In the genomic region with DNA sequence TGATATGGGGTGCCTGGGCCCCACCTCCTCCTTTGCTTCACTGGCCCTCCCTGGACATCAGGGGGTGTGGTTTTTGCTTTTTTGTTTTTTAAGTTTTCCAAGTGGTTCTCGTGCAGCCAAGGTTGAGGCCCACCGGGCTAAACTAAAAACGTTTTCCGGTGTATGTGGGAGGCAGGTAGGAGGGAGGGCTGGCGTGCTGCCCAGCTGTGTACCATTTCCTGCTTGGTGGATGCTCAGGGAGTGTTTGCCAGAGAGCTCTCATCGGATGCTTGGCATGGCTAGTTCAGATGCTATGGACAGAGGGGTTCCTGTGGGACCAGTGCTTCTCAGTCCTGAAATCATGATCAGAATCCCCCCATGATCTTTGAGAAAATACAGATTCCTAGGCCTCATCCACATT, we compare ENCODE assay signal across 18 cellular contexts.
DNase-seq lines count a peak whose midpoint lies in the region; ATAC-seq and TF ChIP-seq lines count a peak whose summit lies in the region.
"Had no signal": no experiment of that assay in that cellular context is flagged by ENCODE, and none has a peak within 500 bp of the region (broad histone marks: within the 10 kb centered on the region; RNA-seq: fewer than 3 reads in every experiment).

No MANE protein-coding gene starts in this region.

- peaks cover 3 to 19% (median 13%) of the 10 kb centered on the region in 4 donors for H3K4me1 ChIP-seq in upper lobe of left lung
- H3K4me1 ChIP-seq: pancreas had no signal

- H3K27me3 Mint-ChIP-seq in stimulated activated naive CD8-positive, alpha-beta T cell treated with anti-CD3 and anti-CD28 coated beads, Interleukin-15, amount 100 ng/mL, for 72 hours = no peaks in the 10 kb centered on the region
- H3K27me3 Mint-ChIP-seq: stimulated activated naive CD8-positive, alpha-beta T cell treated with anti-CD3 and anti-CD28 coated beads, Interleukin-15, Interleukin-2, amounts not matched to agents 100 ng/mL and 50 ng/mL, for 24 hours had no signal

- no peak overlapping the region for H3K4me3 Mint-ChIP-seq in stimulated activated naive CD8-positive, alpha-beta T cell treated with anti-CD3 and anti-CD28 coated beads, Interleukin-15, amount 100 ng/mL, for 72 hours
- H3K4me3 Mint-ChIP-seq: stimulated activated naive CD8-positive, alpha-beta T cell treated with anti-CD3 and anti-CD28 coated beads, Interleukin-15, Interleukin-2, amounts not matched to agents 100 ng/mL and 50 ng/mL, for 24 hours; T-helper 2 cell treated with Interferon-gamma antibody and Interleukin-4, amounts not matched to agents 5 μg/mL and 100 μg/mL, for 36 hours had no signal

- H3K27me3 ChIP-seq in upper lobe of left lung = no peaks in the 10 kb centered on the region
- H3K27me3 ChIP-seq: cardiac muscle cell, pancreas had no signal

- H3K4me1 Mint-ChIP-seq in stimulated activated naive CD8-positive, alpha-beta T cell treated with anti-CD3 and anti-CD28 coated beads, Interleukin-15, amount 100 ng/mL, for 72 hours = peaks cover 37% of the 10 kb centered on the region

- H3K27ac Mint-ChIP-seq in stimulated activated naive CD8-positive, alpha-beta T cell treated with anti-CD3 and anti-CD28 coated beads, Interleukin-15, amount 100 ng/mL, for 72 hours = peak overlapping the region in 1 of 2 donors; percentile 94
- H3K27ac Mint-ChIP-seq: activated naive CD4-positive, alpha-beta T cell treated with anti-CD3 and anti-CD28 coated beads, Interleukin-2, amount 50 U/mL, for 72 hours; stimulated activated naive CD8-positive, alpha-beta T cell treated with anti-CD3 and anti-CD28 coated beads, Interleukin-15, Interleukin-2, amounts not matched to agents 100 ng/mL and 50 ng/mL, for 24 hours; T-helper 2 cell treated with Interferon-gamma antibody and Interleukin-4, amounts not matched to agents 5 μg/mL and 100 μg/mL, for 36 hours had no signal

- H3K4me3 ChIP-seq in upper lobe of left lung = no peak overlapping the region
- H3K4me3 ChIP-seq: cardiac muscle cell, pancreas had no signal

- no peak for TF ChIP-seq POLR2A in upper lobe of left lung (IDR thresholded peaks at IDR 0.05)

- no peak overlapping the region for H3K27ac ChIP-seq in upper lobe of left lung
- H3K27ac ChIP-seq: cardiac muscle cell, KMS-11, pancreas had no signal

- no peaks in the 10 kb centered on the region for H3K9me3 Mint-ChIP-seq in stimulated activated naive CD8-positive, alpha-beta T cell treated with anti-CD3 and anti-CD28 coated beads, Interleukin-15, amount 100 ng/mL, for 72 hours
- H3K9me3 Mint-ChIP-seq: activated naive CD4-positive, alpha-beta T cell treated with anti-CD3 and anti-CD28 coated beads, Interleukin-2, amount 50 U/mL, for 72 hours; stimulated activated naive CD8-positive, alpha-beta T cell treated with anti-CD3 and anti-CD28 coated beads, Interleukin-15, Interleukin-2, amounts not matched to agents 100 ng/mL and 50 ng/mL, for 24 hours; T-helper 2 cell treated with Interferon-gamma antibody and Interleukin-4, amounts not matched to agents 5 μg/mL and 100 μg/mL, for 36 hours had no signal

- TF ChIP-seq CTCF in upper lobe of left lung (IDR thresholded peaks at IDR 0.05) = no peak

- ATAC-seq in stimulated activated naive CD8-positive, alpha-beta T cell treated with anti-CD3 and anti-CD28 coated beads, Interleukin-15, amount 100 ng/mL, for 72 hours = no peak
- ATAC-seq in upper lobe of left lung (ENCODE audit: low FRiP score in 2 of 2) = no peak
- ATAC-seq: activated naive CD4-positive, alpha-beta T cell treated with anti-CD3 and anti-CD28 coated beads, Interleukin-2, amount 50 U/mL, for 72 hours; left cardiac atrium; pancreas had no signal

- no peaks in the 10 kb centered on the region for H3K36me3 ChIP-seq in upper lobe of left lung
- H3K36me3 ChIP-seq: cardiac muscle cell, pancreas had no signal

- TF ChIP-seq EP300 in upper lobe of left lung (IDR thresholded peaks at IDR 0.05) = no peak

- H3K9me3 ChIP-seq in upper lobe of left lung = no peaks in the 10 kb centered on the region
- H3K9me3 ChIP-seq: pancreas had no signal

- 18 to 26% methylated on average over 6 of the region's 6 CpGs for WGBS in upper lobe of left lung, 2 donors

- DNase-seq in activated effector memory CD4-positive, alpha-beta T cell treated with anti-CD3 and anti-CD28 coated beads, Interleukin-2, amount 50 U/mL, for 16 hours = peak; percentile 24
- no peak for DNase-seq in activated effector memory CD4-positive, alpha-beta T cell treated with Interleukin-2 at 50 U/mL for 16 hours
- DNase-seq in NCI-H1092 treated with DMSO at 0.1 percent for 48 hours (lab: John Stamatoyannopoulos, UW) (peak; percentile 79), cerebellar cortex (ENCODE audit: low spot score) (peak; percentile 70), upper lobe of left lung (no peak), SKM-1 (lab: John Stamatoyannopoulos, UW; ENCODE audit: unreplicated experiment) (no peak)
- DNase-seq in stimulated activated naive CD8-positive, alpha-beta T cell treated with anti-CD3 and anti-CD28 coated beads, Interleukin-15, amount 100 ng/mL, for 72 hours = peak; percentile 15 to 16
- DNase-seq in effector CD4-positive, alpha-beta T cell = no peak
- DNase-seq: activated CD4-positive, CD25-positive, alpha-beta regulatory T cell treated with anti-CD3 and anti-CD28 coated beads, Interleukin-2, amount 50 U/mL, for 72 hours; left cardiac atrium; NCI-H1694; pancreas; SIG-M5 had no signal

Comparison
In these comparisons a context has a peak if more than half of its experiments do, and no peak if none do; other contexts are left out.
1. DNase-seq: peak in activated effector memory CD4-positive, alpha-beta T cell treated with anti-CD3 and anti-CD28 coated beads, Interleukin-2, amount 50 U/mL, for 16 hours (single experiment), NCI-H1092 treated with DMSO at 0.1 percent for 48 hours (single experiment), cerebellar cortex (single experiment) and stimulated activated naive CD8-positive, alpha-beta T cell treated with anti-CD3 and anti-CD28 coated beads, Interleukin-15, amount 100 ng/mL, for 72 hours (2 of 2); none in activated effector memory CD4-positive, alpha-beta T cell treated with Interleukin-2 at 50 U/mL for 16 hours (single experiment), upper lobe of left lung (0 of 2), SKM-1 (single experiment) and effector CD4-positive, alpha-beta T cell (single experiment).